Comparison of ENCODE assay signal across 8 cellular contexts in genomic region chr7:35185908-35186731, GRCh38.
A peak's percentile ranks its signal among the peaks of the same experiment; 100 is the strongest.
DNase-seq lines count a peak whose midpoint lies in the region; ATAC-seq and TF ChIP-seq lines count a peak whose summit lies in the region.

No MANE protein-coding gene starts in this region.

- H3K4me1 ChIP-seq in GM23248 (ENCODE audit: insufficient read depth) = no peaks in the 10 kb centered on the region
- H3K4me1 ChIP-seq in right atrium auricular region = no peaks in the 10 kb centered on the region
- peaks cover 6% of the 10 kb centered on the region for H3K4me1 ChIP-seq in psoas muscle

- H3K27ac Mint-ChIP-seq in activated naive CD8-positive, alpha-beta T cell treated with anti-CD3 and anti-CD28 coated beads for 36 hours = no peak overlapping the region

- H2AFZ ChIP-seq in GM23248 = peak overlapping the region; percentile 65

- H3K27me3 ChIP-seq in GM23248 (replicated peaks; ENCODE audit: insufficient read depth) = peaks cover 41% of the 10 kb centered on the region
- H3K27me3 ChIP-seq in right atrium auricular region = no peaks in the 10 kb centered on the region
- H3K27me3 ChIP-seq in psoas muscle (ENCODE audit: insufficient read depth in 3 of 3, low read length in 2 of 3) = peaks cover 0 to 26% (median 2%) of the 10 kb centered on the region in 3 donors

- peak overlapping the region; percentile 75 for H3K4me2 ChIP-seq in GM23248 (ENCODE audit: unreplicated experiment)

- ATAC-seq in psoas muscle (peak in 2 of 4 donors; percentile 27 to 40), HG02981 (IDR thresholded peaks at IDR 0.05; ENCODE audit: unreplicated experiment) (no peak), HG02678 (IDR thresholded peaks at IDR 0.05; ENCODE audit: unreplicated experiment) (no peak), HG03469 (IDR thresholded peaks at IDR 0.05; ENCODE audit: unreplicated experiment) (no peak)

- H3K9me2 ChIP-seq in GM23248 (ENCODE audit: insufficient read depth) = no peaks in the 10 kb centered on the region

- H3K4me1 Mint-ChIP-seq in activated naive CD8-positive, alpha-beta T cell treated with anti-CD3 and anti-CD28 coated beads for 36 hours = peaks cover 10% of the 10 kb centered on the region

- WGBS in GM23248 (ENCODE audit: low coverage in 1 of 2, low lambda C conversion rate in 2 of 2, missing lambda C conversion rate in 2 of 2), 2 experiments = 2 to 3% methylated on average over 42 to 59 of the region's 67 CpGs
- WGBS in psoas muscle, 3 donors = 1 to 2% (median 1%) methylated on average over 56 to 67 of the region's 67 CpGs

- H3K4me3 ChIP-seq in GM23248 (peak overlapping the region; percentile 69), right atrium auricular region (peak overlapping the region; percentile 53 to 57), psoas muscle (peak overlapping the region; percentile 59)

- intact Hi-C loops in psoas muscle (cut with DNase I) = loop anchor here in 1 of 2 donors (10.0 kb wide), 1 partner anchor 349 kb away; no protein-coding TSS in a partner anchor

- H3K9me3 Mint-ChIP-seq in activated naive CD8-positive, alpha-beta T cell treated with anti-CD3 and anti-CD28 coated beads for 36 hours = no peaks in the 10 kb centered on the region

- H3K4me3 Mint-ChIP-seq in activated naive CD8-positive, alpha-beta T cell treated with anti-CD3 and anti-CD28 coated beads for 36 hours = peak overlapping the region; percentile 74

- no peak overlapping the region for H3K9ac ChIP-seq in GM23248

- H3K36me3 Mint-ChIP-seq in activated naive CD8-positive, alpha-beta T cell treated with anti-CD3 and anti-CD28 coated beads for 36 hours = no peaks in the 10 kb centered on the region

- no peaks in the 10 kb centered on the region for H4K20me1 ChIP-seq in GM23248 (ENCODE audit: insufficient read depth)

- H3F3A ChIP-seq in GM23248 (ENCODE audit: insufficient read depth) = no peaks in the 10 kb centered on the region

- H3K79me2 ChIP-seq in GM23248 (ENCODE audit: insufficient read depth) = no peaks in the 10 kb centered on the region

- H3K27ac ChIP-seq in GM23248 (no peak overlapping the region), right atrium auricular region (peak overlapping the region; percentile 75 to 92), psoas muscle (no peak overlapping the region)

- H3K9me3 ChIP-seq in GM23248 (ENCODE audit: low read depth) (no peaks in the 10 kb centered on the region), right atrium auricular region (no peaks in the 10 kb centered on the region), psoas muscle (no peaks in the 10 kb centered on the region)

- H3K36me3 ChIP-seq in GM23248 (ENCODE audit: low read depth) (no peaks in the 10 kb centered on the region), right atrium auricular region (no peaks in the 10 kb centered on the region), psoas muscle (ENCODE audit: insufficient read depth in 1 of 2, low read depth in 1 of 2) (no peaks in the 10 kb centered on the region)

- TF ChIP-seq CTCF in right atrium auricular region (IDR thresholded peaks at IDR 0.05) (peak in 1 of 2 donors; percentile 31), psoas muscle (IDR thresholded peaks at IDR 0.05) (no peak)

- DNase-seq in GM23248 (peak; percentile 19), NCI-H2227 treated with DMSO at 0.1 percent for 48 hours (lab: John Stamatoyannopoulos, UW) (peak; percentile 36), right atrium auricular region (ENCODE audit: low spot score) (peak; percentile 72), psoas muscle (peak; percentile 13 to 51)
- peak; percentile 20 for DNase-seq in activated naive CD8-positive, alpha-beta T cell treated with anti-CD3 and anti-CD28 coated beads for 36 hours

- peaks cover 50% of the 10 kb centered on the region for H3K27me3 Mint-ChIP-seq in activated naive CD8-positive, alpha-beta T cell treated with anti-CD3 and anti-CD28 coated beads for 36 hours

- in situ Hi-C loops in GM23248 (cut with MboI) = no loop called here

Comparison
In these comparisons a context has a peak if more than half of its experiments do, and no peak if none do; other contexts are left out.
1. DNase-seq: peak in every context shown above with its lines; median percentile 72 in right atrium auricular region; 36 in NCI-H2227 treated with DMSO at 0.1 percent for 48 hours; 32 in psoas muscle; 20 in activated naive CD8-positive, alpha-beta T cell treated with anti-CD3 and anti-CD28 coated beads for 36 hours; 19 in GM23248.
2. H3K27ac ChIP-seq: peak in right atrium auricular region (2 of 2); none in GM23248 (single experiment) and psoas muscle (single experiment).
3. Peak in every context shown above with its lines, with median percentiles within 50 percentile points of each other: H3K4me3 ChIP-seq.